In the genomic region with DNA sequence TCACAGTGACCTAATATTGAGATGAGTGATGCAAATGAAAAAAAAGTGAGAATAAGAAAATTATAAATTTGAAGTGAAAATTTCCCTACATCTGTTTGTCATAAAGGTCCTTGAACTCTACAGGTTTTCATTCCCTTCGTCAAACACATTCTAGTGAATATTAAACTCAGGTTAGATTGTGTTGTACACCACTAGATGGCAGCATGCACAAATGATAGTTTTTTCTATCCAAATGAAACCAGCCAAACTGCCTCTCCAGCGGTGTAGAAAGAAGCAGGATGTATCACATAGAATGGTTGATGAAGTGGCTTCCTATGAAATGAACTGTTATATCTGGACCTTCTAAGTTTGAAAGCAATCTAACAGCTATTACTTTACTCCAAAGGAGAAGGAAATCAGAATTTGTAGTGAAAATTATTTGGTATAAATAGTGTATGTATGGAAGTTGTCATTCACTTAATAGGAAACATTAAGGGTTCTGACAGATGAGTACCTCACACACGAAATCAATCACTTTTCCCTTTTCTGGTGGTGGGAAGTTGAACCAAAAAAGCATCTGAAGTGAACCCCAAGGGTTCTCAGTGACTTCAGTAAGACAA, we compare ENCODE assay signal across 8 cellular contexts.
DNase-seq lines count a peak whose midpoint lies in the region; ATAC-seq and TF ChIP-seq lines count a peak whose summit lies in the region.

No MANE protein-coding gene starts in this region.

- no peaks in the 10 kb centered on the region for H3K4me1 ChIP-seq in body of pancreas

- intact Hi-C loops in body of pancreas (cut with DNase I): no loop called here

- H3K9me3 ChIP-seq in body of pancreas: no peaks in the 10 kb centered on the region

- no peaks in the 10 kb centered on the region for H3K27me3 ChIP-seq in body of pancreas

- TF ChIP-seq POLR2A in body of pancreas (IDR thresholded peaks at IDR 0.05): no peak

- no peaks in the 10 kb centered on the region for H3K36me3 ChIP-seq in body of pancreas (replicated peaks in 1 of 2; ENCODE audit: insufficient read depth in 1 of 2, low read depth in 2 of 2)

- peak; percentile 13 for DNase-seq in activated CD4-positive, alpha-beta T cell treated with anti-CD3 and anti-CD28 coated beads for 48 hours
- no peak for DNase-seq in activated CD4-positive, alpha-beta T cell treated with anti-CD3 and anti-CD28 coated beads, Interleukin-2, amount 50 U/mL, for 48 hours
- DNase-seq in NCI-H82 (lab: John Stamatoyannopoulos, UW): peak; percentile 86
- peak; percentile 18 to 50 (median 38) for DNase-seq in body of pancreas
- DNase-seq in iPS-NIHi7 (ENCODE audit: extremely low spot score): peak; percentile 56
- DNase-seq in stromal cell of bone marrow (ENCODE audit: low read depth): peak; percentile 49

- ATAC-seq in GM21423 (IDR thresholded peaks at IDR 0.05; ENCODE audit: unreplicated experiment) (peak; percentile 77), HG03571 (IDR thresholded peaks at IDR 0.05; ENCODE audit: unreplicated experiment) (peak; percentile 64), body of pancreas (peak; percentile 75)

- H3K27ac ChIP-seq in body of pancreas: no peak overlapping the region

- peak; percentile 22 to 77 (median 69) for TF ChIP-seq CTCF in body of pancreas (IDR thresholded peaks at IDR 0.05)

- 6 to 7% methylated on average over 3 of the region's 3 CpGs for WGBS in body of pancreas, 2 donors

- H3K4me3 ChIP-seq in body of pancreas: no peak overlapping the region

Comparison
In these comparisons a context has a peak if more than half of its experiments do, and no peak if none do; other contexts are left out.
1. DNase-seq: peak in activated CD4-positive, alpha-beta T cell treated with anti-CD3 and anti-CD28 coated beads for 48 hours (single experiment), NCI-H82 (single experiment), body of pancreas (4 of 4), iPS-NIHi7 (single experiment) and stromal cell of bone marrow (single experiment); none in activated CD4-positive, alpha-beta T cell treated with anti-CD3 and anti-CD28 coated beads, Interleukin-2, amount 50 U/mL, for 48 hours (0 of 2).
2. Peak in every context shown above with its lines, with median percentiles within 50 percentile points of each other: ATAC-seq.